4 cellular contexts compared by ENCODE assay signal in the genomic region with DNA sequence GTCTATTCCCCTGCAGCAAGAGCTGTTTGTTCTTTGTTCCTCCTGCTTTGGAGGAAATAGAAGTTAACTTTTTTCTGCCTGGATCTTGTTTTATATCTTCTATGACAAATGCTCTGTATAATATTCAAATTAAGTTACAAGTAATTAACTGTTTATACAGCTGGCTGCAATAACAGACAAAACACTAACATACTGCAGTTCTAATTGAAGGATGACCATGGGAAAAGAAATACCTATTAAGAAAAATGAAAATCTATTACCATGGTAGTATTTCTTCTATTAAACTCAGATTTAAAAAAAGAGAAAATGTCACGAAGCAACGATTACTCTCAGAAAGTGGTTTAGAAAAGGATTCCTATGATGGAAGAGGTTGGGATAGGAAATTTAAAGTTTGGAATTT.
"Had no signal": no experiment of that assay in that cellular context is flagged by ENCODE, and none has a peak within 500 bp of the region (broad histone marks: within the 10 kb centered on the region; RNA-seq: fewer than 3 reads in every experiment).

No MANE protein-coding gene starts in this region.

- H3K9me3 Mint-ChIP-seq: GM23338, H9 had no signal

- DNase-seq: H9, HCEC 1CT, IMR-90 had no signal

- H2AFZ ChIP-seq: GM23338 had no signal

- H3K4me3 Mint-ChIP-seq: GM23338, H9 had no signal

- H3K4me3 ChIP-seq: GM23338 had no signal

- H3K4me2 ChIP-seq: GM23338 had no signal
